30 cellular contexts compared by ENCODE assay signal in the genomic region with DNA sequence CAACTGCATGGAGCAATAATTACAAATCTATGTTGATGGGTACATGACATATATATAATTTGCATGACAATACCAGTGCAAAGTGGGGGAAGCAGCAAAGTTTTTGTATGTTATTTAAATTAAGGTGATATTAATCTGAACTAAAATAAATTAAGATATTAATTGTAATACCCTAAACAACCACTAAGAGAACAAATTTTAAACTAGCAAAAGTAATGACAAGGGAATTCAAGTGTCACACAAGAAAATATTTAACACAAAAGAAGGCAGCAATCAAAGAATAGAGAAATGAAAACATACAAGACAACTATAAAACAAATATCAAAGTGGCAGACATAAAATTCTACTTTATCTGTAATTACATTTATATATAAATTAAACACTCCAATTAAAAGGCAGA.
"Had no signal": no experiment of that assay in that cellular context is flagged by ENCODE, and none has a peak within 500 bp of the region (broad histone marks: within the 10 kb centered on the region; RNA-seq: fewer than 3 reads in every experiment).

No MANE protein-coding gene starts in this region.

- H3K4me3 Mint-ChIP-seq: activated B cell treated with CpG ODN at 0.5 μM for 24 hours; activated CD8-positive, alpha-beta T cell treated with anti-CD3 and anti-CD28 coated beads for 36 hours; activated naive CD4-positive, alpha-beta T cell treated with anti-CD3 and anti-CD28 coated beads for 36 hours; activated naive CD4-positive, alpha-beta T cell treated with anti-CD3 and anti-CD28 coated beads, Interleukin-2, amount 50 U/mL, for 24 hours; activated naive CD8-positive, alpha-beta T cell treated with anti-CD3 and anti-CD28 coated beads for 36 hours; activated naive CD8-positive, alpha-beta T cell treated with anti-CD3 and anti-CD28 coated beads, Interleukin-2, amount 50 U/mL, for 24 hours; activated T-cell treated with anti-CD3 and anti-CD28 coated beads, Interleukin-2, amount 50 U/mL, for 4 hours; activated T-helper 17 cell treated with anti-CD3 and anti-CD28 coated beads, Interleukin-2, amount 50 U/mL, for 72 hours; T-helper 17 cell; T-helper 2 cell treated with Interferon-gamma antibody and Interleukin-4, amounts not matched to agents 5 μg/mL and 100 μg/mL, for 36 hours had no signal

- H3K4me1 Mint-ChIP-seq: activated B cell treated with CpG ODN at 0.5 μM for 24 hours; activated naive CD4-positive, alpha-beta T cell treated with anti-CD3 and anti-CD28 coated beads, Interleukin-2, amount 50 U/mL, for 24 hours; activated naive CD8-positive, alpha-beta T cell treated with anti-CD3 and anti-CD28 coated beads for 36 hours; activated naive CD8-positive, alpha-beta T cell treated with anti-CD3 and anti-CD28 coated beads, Interleukin-2, amount 50 U/mL, for 24 hours; activated T-helper 17 cell treated with anti-CD3 and anti-CD28 coated beads, Interleukin-2, amount 50 U/mL, for 72 hours; T-helper 17 cell had no signal

- H3K9me3 Mint-ChIP-seq: activated T-helper 17 cell treated with anti-CD3 and anti-CD28 coated beads, Interleukin-2, amount 50 U/mL, for 72 hours had no signal

- H3K27ac Mint-ChIP-seq: activated B cell treated with CpG ODN at 0.5 μM for 24 hours; activated CD8-positive, alpha-beta T cell treated with anti-CD3 and anti-CD28 coated beads for 36 hours; activated naive CD4-positive, alpha-beta T cell treated with anti-CD3 and anti-CD28 coated beads for 36 hours; activated naive CD4-positive, alpha-beta T cell treated with anti-CD3 and anti-CD28 coated beads, Interleukin-2, amount 50 U/mL, for 24 hours; activated naive CD8-positive, alpha-beta T cell treated with anti-CD3 and anti-CD28 coated beads for 36 hours; activated naive CD8-positive, alpha-beta T cell treated with anti-CD3 and anti-CD28 coated beads, Interleukin-2, amount 50 U/mL, for 24 hours; activated T-helper 17 cell treated with anti-CD3 and anti-CD28 coated beads, Interleukin-2, amount 50 U/mL, for 72 hours; T-helper 17 cell; T-helper 2 cell treated with Interferon-gamma antibody and Interleukin-4, amounts not matched to agents 5 μg/mL and 100 μg/mL, for 36 hours had no signal

- H3K36me3 Mint-ChIP-seq: activated naive CD4-positive, alpha-beta T cell treated with anti-CD3 and anti-CD28 coated beads, Interleukin-2, amount 50 U/mL, for 24 hours; activated naive CD8-positive, alpha-beta T cell treated with anti-CD3 and anti-CD28 coated beads for 36 hours had no signal

- ATAC-seq: activated CD4-positive, CD25-positive, alpha-beta regulatory T cell treated with anti-CD3 and anti-CD28 coated beads, Interleukin-2, amount 50 U/mL, for 24 hours; activated CD8-positive, alpha-beta T cell treated with anti-CD3 and anti-CD28 coated beads for 36 hours; activated naive CD8-positive, alpha-beta T cell treated with anti-CD3 and anti-CD28 coated beads, Interleukin-2, amount 50 U/mL, for 24 hours; activated T-cell treated with anti-CD3 and anti-CD28 coated beads, Interleukin-2, amount 50 U/mL, for 4 hours; activated T-helper 17 cell treated with anti-CD3 and anti-CD28 coated beads, Interleukin-2, amount 50 U/mL, for 72 hours; body of pancreas; esophagus mucosa; foreskin keratinocyte; gastrocnemius medialis; heart right ventricle; T-helper 17 cell had no signal

- H3K27me3 Mint-ChIP-seq: activated B cell treated with CpG ODN at 0.5 μM for 24 hours; activated CD8-positive, alpha-beta T cell treated with anti-CD3 and anti-CD28 coated beads for 36 hours; activated naive CD4-positive, alpha-beta T cell treated with anti-CD3 and anti-CD28 coated beads, Interleukin-2, amount 50 U/mL, for 24 hours; activated naive CD8-positive, alpha-beta T cell treated with anti-CD3 and anti-CD28 coated beads for 36 hours; activated naive CD8-positive, alpha-beta T cell treated with anti-CD3 and anti-CD28 coated beads, Interleukin-2, amount 50 U/mL, for 24 hours; activated T-helper 17 cell treated with anti-CD3 and anti-CD28 coated beads, Interleukin-2, amount 50 U/mL, for 72 hours; T-helper 17 cell had no signal

- DNase-seq: activated B cell treated with CpG ODN at 0.5 μM for 24 hours; activated CD4-positive, alpha-beta T cell treated with anti-CD3 and anti-CD28 coated beads for 48 hours; activated CD4-positive, alpha-beta T cell treated with anti-CD3 and anti-CD28 coated beads, Interleukin-2, amount 50 U/mL, for 1 hour; activated CD4-positive, alpha-beta T cell treated with anti-CD3 and anti-CD28 coated beads, Interleukin-2, amount 50 U/mL, for 48 hours; activated CD8-positive, alpha-beta memory T cell treated with anti-CD3 and anti-CD28 coated beads for 24 hours; activated CD8-positive, alpha-beta T cell treated with anti-CD3 and anti-CD28 coated beads for 36 hours; activated effector memory CD4-positive, alpha-beta T cell treated with anti-CD3 and anti-CD28 coated beads, Interleukin-2, amount 50 U/mL, for 16 hours; activated naive CD4-positive, alpha-beta T cell treated with anti-CD3 and anti-CD28 coated beads for 36 hours; activated naive CD8-positive, alpha-beta T cell treated with anti-CD3 and anti-CD28 coated beads for 36 hours; activated naive CD8-positive, alpha-beta T cell treated with anti-CD3 and anti-CD28 coated beads, Interleukin-2, amount 50 U/mL, for 24 hours; activated T-cell treated with anti-CD3 and anti-CD28 coated beads, Interleukin-2, amount 50 U/mL, for 4 hours; adrenal gland; amygdala; aorta; body of pancreas; caudate nucleus; colonic mucosa; effector CD8-positive, alpha-beta T cell; foreskin keratinocyte; gastrocnemius medialis; heart right ventricle; T-helper 1 cell; T-helper 17 cell; T1000; WERI-Rb-1 had no signal
